ENCODE assay signal across 8 cellular contexts in the genomic region with DNA sequence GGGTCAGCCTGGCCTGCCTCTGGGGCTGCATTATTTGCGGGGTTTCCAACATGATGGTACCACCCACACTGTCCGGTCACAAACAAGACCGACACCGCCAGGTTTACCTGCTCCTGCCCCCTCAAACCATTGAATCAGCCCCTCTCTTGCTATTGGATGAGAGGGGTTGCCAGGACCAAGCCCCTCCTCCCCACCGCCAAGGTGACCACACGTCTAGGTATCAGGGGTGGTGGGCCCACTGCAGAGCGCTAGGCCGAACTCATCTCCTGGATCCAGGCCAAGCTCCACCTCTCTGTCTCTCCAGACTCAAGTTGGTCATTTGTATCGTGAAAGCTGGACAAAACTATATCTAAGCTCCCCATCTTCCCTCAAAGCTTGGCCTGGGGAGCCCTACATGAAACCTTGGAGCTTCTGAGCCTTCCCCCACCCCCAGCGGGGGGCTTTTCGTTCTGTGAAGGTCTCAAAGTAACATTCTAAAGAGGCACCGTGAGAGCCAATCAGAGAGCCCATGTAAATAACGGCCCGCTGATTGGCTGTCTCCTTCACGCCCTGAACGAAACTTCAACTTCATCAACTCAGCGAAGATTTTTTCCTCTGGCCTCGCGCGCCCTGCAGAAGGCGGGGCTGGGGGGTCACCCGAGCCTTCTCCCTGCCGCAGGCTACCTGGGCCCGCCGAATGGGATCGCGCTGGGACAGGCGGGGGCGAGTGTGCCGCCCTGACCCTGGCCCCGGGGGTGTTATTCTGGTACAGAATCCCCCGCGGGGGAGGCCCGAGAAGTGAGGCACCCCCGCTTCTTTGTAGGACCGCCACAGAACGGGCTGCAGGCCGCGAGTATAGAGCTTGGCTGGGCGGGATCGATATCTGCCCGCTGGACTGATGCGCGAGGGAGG. TPM values are rescaled to one million over a fixed set of nuclear protein-coding genes. Genes with fewer than 3 reads are reported as not detected.
DNase-seq lines count a peak whose midpoint lies in the region; ATAC-seq, FAIRE-seq and TF ChIP-seq lines count a peak whose summit lies in the region.

No MANE protein-coding gene starts in this region.

- H3K4me3 Mint-ChIP-seq in activated naive CD8-positive, alpha-beta T cell treated with anti-CD3 and anti-CD28 coated beads, Interleukin-2, amount 10 ng/mL, durations not matched to agents 7 days and 5 days, result peak overlapping the region; percentile 83

- H3K4me1 Mint-ChIP-seq in activated naive CD8-positive, alpha-beta T cell treated with anti-CD3 and anti-CD28 coated beads, Interleukin-2, amount 10 ng/mL, durations not matched to agents 7 days and 5 days, result peaks cover 19% of the 10 kb centered on the region

- peak overlapping the region; percentile 17 for H3K4me3 ChIP-seq in RWPE2 (ENCODE audit: severe bottlenecking)

- DNase-seq in GM12892 (ENCODE audit: insufficient read length) (no peak), RWPE2 (ENCODE audit: low spot score) (peak; percentile 72), Right ventricle myocardium superior (peak; percentile 74), omental fat pad (ENCODE audit: low spot score) (peak; percentile 50), GOT3 (lab: John Stamatoyannopoulos, UW) (no peak)
- peak; percentile 57 for DNase-seq in activated naive CD8-positive, alpha-beta T cell treated with anti-CD3 and anti-CD28 coated beads, Interleukin-2, amount 10 ng/mL, durations not matched to agents 7 days and 5 days

- peak; percentile 69 for FAIRE-seq in GM12892 (lab: Jason Lieb, UNC)

- intact Hi-C loops in Right ventricle myocardium superior (cut with DNase I), result no loop called here

- peaks cover 33% of the 10 kb centered on the region for H3K27me3 Mint-ChIP-seq in activated naive CD8-positive, alpha-beta T cell treated with anti-CD3 and anti-CD28 coated beads, Interleukin-2, amount 10 ng/mL, durations not matched to agents 7 days and 5 days

- no peak for TF ChIP-seq CTCF in RWPE2 (IDR thresholded peaks at IDR 0.05; ENCODE audit: poor library complexity, severe bottlenecking)
- TF ChIP-seq CTCF in omental fat pad (IDR thresholded peaks at IDR 0.05), result no peak

- TF ChIP-seq POLR2A in GM12892 (IDR thresholded peaks at IDR 0.05; ENCODE audit: low read depth, low read length), result no peak

- H3K36me3 Mint-ChIP-seq in activated naive CD8-positive, alpha-beta T cell treated with anti-CD3 and anti-CD28 coated beads, Interleukin-2, amount 10 ng/mL, durations not matched to agents 7 days and 5 days, result no peaks in the 10 kb centered on the region

- peaks cover 23% of the 10 kb centered on the region for H3K27me3 ChIP-seq in RWPE2 (ENCODE audit: insufficient read depth, poor library complexity, severe bottlenecking)

- no peaks in the 10 kb centered on the region for H3K9me3 Mint-ChIP-seq in activated naive CD8-positive, alpha-beta T cell treated with anti-CD3 and anti-CD28 coated beads, Interleukin-2, amount 10 ng/mL, durations not matched to agents 7 days and 5 days

- H3K27ac Mint-ChIP-seq in activated naive CD8-positive, alpha-beta T cell treated with anti-CD3 and anti-CD28 coated beads, Interleukin-2, amount 10 ng/mL, durations not matched to agents 7 days and 5 days, result no peak overlapping the region

- POLR2A ChIA-PET in activated naive CD8-positive, alpha-beta T cell treated with anti-CD3 and anti-CD28 coated beads, Interleukin-2, amount 10 ng/mL, durations not matched to agents 7 days and 5 days (lab: Charles Lee), result interaction anchor here (0.6 to 1.0 kb wide), 2 partner anchors 27 to 79 kb away, joined by 3 to 6 read pairs; no protein-coding TSS in a partner anchor

- H3K9me3 ChIP-seq in RWPE2 (ENCODE audit: severe bottlenecking), result no peaks in the 10 kb centered on the region

- no peak overlapping the region for H3K27ac ChIP-seq in RWPE2 (ENCODE audit: poor library complexity, severe bottlenecking)

- no peaks in the 10 kb centered on the region for H3K36me3 ChIP-seq in RWPE2 (ENCODE audit: low read depth)

- peaks cover 7% of the 10 kb centered on the region for H3K4me1 ChIP-seq in RWPE2 (ENCODE audit: insufficient read depth, poor library complexity, severe bottlenecking)

- peak; percentile 43 for ATAC-seq in HG03175 (IDR thresholded peaks at IDR 0.05; ENCODE audit: unreplicated experiment)
- peak; percentile 71 for ATAC-seq in RWPE2 (ENCODE audit: low read depth)
- ATAC-seq in activated naive CD8-positive, alpha-beta T cell treated with anti-CD3 and anti-CD28 coated beads, Interleukin-2, amount 10 ng/mL, durations not matched to agents 7 days and 5 days (ENCODE audit: low read depth), result peak; percentile 43
- ATAC-seq in Right ventricle myocardium superior (ENCODE audit: poor library complexity), result peak; percentile 87
- peak; percentile 30 for ATAC-seq in omental fat pad (ENCODE audit: low FRiP score)
- ATAC-seq in GM21717 (IDR thresholded peaks at IDR 0.05; ENCODE audit: unreplicated experiment), result no peak

RNA-seq across cellular contexts. Expression of a gene that starts 49.6 kb away (rescaled TPM):
- polyA plus RNA-seq in GM12892 (2012; ENCODE audit: missing spikeins), result not detected
- total RNA-seq in activated naive CD8-positive, alpha-beta T cell treated with anti-CD3 and anti-CD28 coated beads, Interleukin-2, amount 10 ng/mL, durations not matched to agents 7 days and 5 days, result under 1 TPM; 0.08 to 0.09 TPM
- total RNA-seq in Right ventricle myocardium superior, result not detected
- total RNA-seq in omental fat pad, result under 1 TPM in 3 of 4 donors, not detected in 1; 0.12 to 0.46 (median 0.16) TPM

Comparison
In these comparisons a context has a peak if more than half of its experiments do, and no peak if none do; other contexts are left out.
1. DNase-seq: peak in RWPE2 (single experiment), activated naive CD8-positive, alpha-beta T cell treated with anti-CD3 and anti-CD28 coated beads, Interleukin-2, amount 10 ng/mL, durations not matched to agents 7 days and 5 days (single experiment), Right ventricle myocardium superior (single experiment) and omental fat pad (single experiment); none in GM12892 (single experiment) and GOT3 (single experiment).